2 cellular contexts compared by ENCODE assay signal in the genomic region with DNA sequence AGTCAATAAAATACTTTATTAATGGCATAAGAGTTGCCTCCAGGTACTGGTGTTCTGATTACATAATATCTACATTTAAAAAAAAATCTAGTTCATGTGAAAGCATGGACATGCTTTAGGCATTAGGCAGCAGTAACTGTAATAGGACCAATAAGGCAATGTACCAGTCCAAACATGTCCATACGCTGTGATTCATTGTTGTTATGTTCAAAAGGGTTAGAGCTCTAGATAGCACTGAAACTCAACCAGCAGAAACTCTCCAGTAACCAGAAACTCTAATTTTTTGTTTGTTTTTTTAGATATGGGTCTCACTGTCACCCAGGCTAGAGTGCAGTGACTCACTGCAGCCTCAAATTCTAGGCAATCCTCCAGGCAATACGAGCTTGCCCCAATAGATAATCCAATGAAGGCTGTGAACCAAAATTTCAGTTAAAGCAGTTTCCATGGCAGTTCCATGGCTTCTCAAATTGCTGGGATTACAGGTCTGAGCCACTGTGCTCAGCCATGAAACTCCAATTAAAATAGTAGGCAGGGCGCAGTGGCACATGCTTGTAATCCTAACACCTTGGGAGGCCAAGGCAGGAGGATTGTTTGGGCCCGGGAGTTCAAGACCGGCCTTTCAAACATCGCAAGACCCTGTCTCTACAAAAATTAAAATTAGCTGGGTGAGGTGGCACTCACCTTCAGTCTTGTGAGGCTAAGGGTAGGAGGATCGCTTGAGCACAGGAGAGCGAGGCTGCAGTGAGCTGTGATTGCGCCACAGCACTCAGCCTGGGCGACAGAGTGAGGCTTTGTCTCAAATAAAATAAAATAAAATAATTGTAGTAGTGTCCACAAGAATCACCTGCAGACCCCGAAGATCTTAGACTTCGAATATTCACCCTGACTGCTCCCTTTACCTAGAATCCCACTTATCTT.
TF ChIP-seq lines count a peak whose summit lies in the region.

No MANE protein-coding gene starts in this region.

TF ChIP-seq in IMR-90, 13 proteins besides CTCF, POLR2A, EP300 and RAD21:
- TF ChIP-seq RFX5 (IDR thresholded peaks at IDR 0.05; ENCODE audit: low read depth, low read length): no peak
- TF ChIP-seq CEBPB (IDR thresholded peaks at IDR 0.05; ENCODE audit: low read depth, low read length): peak; percentile 74
- no peak for TF ChIP-seq BHLHE40 (IDR thresholded peaks at IDR 0.05; ENCODE audit: low read depth, low read length)
- no peak for TF ChIP-seq SMC3 (IDR thresholded peaks at IDR 0.05; ENCODE audit: low read depth, low read length)
- TF ChIP-seq USF2 (IDR thresholded peaks at IDR 0.05; ENCODE audit: low read depth, low read length): no peak
- TF ChIP-seq ELK1 (IDR thresholded peaks at IDR 0.05; ENCODE audit: borderline replicate concordance, low read depth, low read length): no peak
- no peak for TF ChIP-seq MXI1 (IDR thresholded peaks at IDR 0.05; ENCODE audit: borderline replicate concordance, low read depth, low read length)
- TF ChIP-seq FOS (IDR thresholded peaks at IDR 0.05; ENCODE audit: low read depth, low read length): peak; percentile 87

TF ChIP-seq in liver, 16 proteins besides CTCF, POLR2A, EP300 and RAD21:
- TF ChIP-seq JUND (IDR thresholded peaks at IDR 0.05) (peak; percentile 28 to 35), GABPA (IDR thresholded peaks at IDR 0.05 in 1 of 2, conservative IDR thresholded peaks at IDR 0.05 in 1 of 2) (no peak), HNF4A (conservative IDR thresholded peaks at IDR 0.05) (peak in 1 of 2 donors; percentile 6), NR2F2 (IDR thresholded peaks at IDR 0.05) (no peak)
